1 cellular context compared by ENCODE assay signal in genomic region chr16:15982133-15982915, GRCh38.
TF ChIP-seq lines count a peak whose summit lies in the region.

No MANE protein-coding gene starts in this region.

TF ChIP-seq in K562, 482 proteins besides CTCF, POLR2A, EP300 and RAD21 (continued from another document):
- peak; percentile 39; the same call in 1 of the 2 replicates for TF ChIP-seq ZNF384 (IDR thresholded peaks at IDR 0.05; ENCODE audit: low read depth, low read length)
- TF ChIP-seq TRIM24 (IDR thresholded peaks at IDR 0.05) = peak in 1 of 2 experiments; percentile 56; a peak in 1 of 4 replicates
- TF ChIP-seq ZNF280A (IDR thresholded peaks at IDR 0.05; ENCODE audit: low read depth, partially characterized antibody) = peak; percentile 83
- 0 out of 2 replicates have a peak, but pooled peaks have one; percentile 35 for TF ChIP-seq CBX1 (IDR thresholded peaks at IDR 0.05; ENCODE audit: low read depth)
